ENCODE assay signal across 6 cellular contexts in genomic region chr20:63941282-63942060, GRCh38. TPM values are rescaled to one million over a fixed set of nuclear protein-coding genes. Genes with fewer than 3 reads are reported as not detected.
A peak's percentile ranks its signal among the peaks of the same experiment; 100 is the strongest.
DNase-seq lines count a peak whose midpoint lies in the region; FAIRE-seq and TF ChIP-seq lines count a peak whose summit lies in the region.

No MANE protein-coding gene starts in this region.

- peaks cover 51% of the 10 kb centered on the region for H3K36me3 Mint-ChIP-seq in activated T-cell treated with anti-CD3 and anti-CD28 coated beads, Interleukin-2, amount 50 U/mL, for 24 hours (ENCODE audit: low read depth)
- peaks cover 7% of the 10 kb centered on the region; the same call in 1 of the 2 replicates for H3K36me3 Mint-ChIP-seq in HFFc6 (ENCODE audit: low read depth)

- H3K9ac ChIP-seq in HUES6 (ENCODE audit: low read length) (peak overlapping the region; percentile 36), kidney (ENCODE audit: low read length in 2 of 2) (no peak overlapping the region)

- peaks cover 35% of the 10 kb centered on the region for H3K36me3 ChIP-seq in HUES6 (ENCODE audit: control insufficient read depth, insufficient read depth, low read length)
- H3K36me3 ChIP-seq in kidney (ENCODE audit: control insufficient read depth in 1 of 2, insufficient read depth in 2 of 2, low read length in 2 of 2) = peaks cover 7 to 28% of the 10 kb centered on the region in 2 donors

- H3K27ac ChIP-seq in HUES6 (ENCODE audit: low read depth, low read length) (peak overlapping the region; percentile 43; the same call in 1 of the 2 replicates), kidney (ENCODE audit: low read depth in 2 of 2, low read length in 2 of 2) (peak overlapping the region in 1 of 2 donors; percentile 9)

- TF ChIP-seq CTCF in kidney (IDR thresholded peaks at IDR 0.05; ENCODE audit: borderline replicate concordance, extremely low read depth, insufficient read depth) (no peak), HFFc6 (IDR thresholded peaks at IDR 0.05) (no peak)

- no peaks in the 10 kb centered on the region for H3K27me3 ChIP-seq in HUES6 (ENCODE audit: control insufficient read depth, insufficient read depth, low read length)

- DNase-seq in activated T-cell treated with anti-CD3 and anti-CD28 coated beads, Interleukin-2, amount 50 U/mL, for 24 hours = peak; percentile 64
- DNase-seq in kidney (peak; percentile 92), NCI-H748 (lab: John Stamatoyannopoulos, UW; ENCODE audit: unreplicated experiment) (no peak), cortex of kidney (lab: John Stamatoyannopoulos, UW) (no peak), HFFc6 (no peak)

- H3K4me3 ChIP-seq in HUES6 (ENCODE audit: low read depth, low read length) (peak overlapping the region; percentile 58), kidney (ENCODE audit: low read length in 2 of 2) (no peak overlapping the region)

- H3K4me1 ChIP-seq in HUES6 (ENCODE audit: control insufficient read depth, insufficient read depth, low read length) (peaks cover 20% of the 10 kb centered on the region), kidney (ENCODE audit: control insufficient read depth in 1 of 2, insufficient read depth in 1 of 2, low read depth in 1 of 2, low read length in 2 of 2) (no peaks in the 10 kb centered on the region)

- no peaks in the 10 kb centered on the region for H3K9me3 ChIP-seq in HUES6 (ENCODE audit: control insufficient read depth, insufficient read depth, low read depth, low read length)
- no peaks in the 10 kb centered on the region for H3K9me3 ChIP-seq in kidney (ENCODE audit: control insufficient read depth in 1 of 2, low read length in 2 of 2)

- H3K27me3 Mint-ChIP-seq in activated T-cell treated with anti-CD3 and anti-CD28 coated beads, Interleukin-2, amount 50 U/mL, for 24 hours = no peaks in the 10 kb centered on the region
- H3K27me3 Mint-ChIP-seq in HFFc6 (ENCODE audit: insufficient read depth) = peaks cover 4% of the 10 kb centered on the region

- FAIRE-seq in kidney (lab: Jason Lieb, UNC) = no peak

- peak overlapping the region; percentile 71 for H3K27ac Mint-ChIP-seq in activated T-cell treated with anti-CD3 and anti-CD28 coated beads, Interleukin-2, amount 50 U/mL, for 24 hours
- H3K27ac Mint-ChIP-seq in HFFc6 = no peak overlapping the region

- H3K9me3 Mint-ChIP-seq in activated T-cell treated with anti-CD3 and anti-CD28 coated beads, Interleukin-2, amount 50 U/mL, for 24 hours = no peaks in the 10 kb centered on the region
- H3K9me3 Mint-ChIP-seq in HFFc6 = no peaks in the 10 kb centered on the region

- intact Hi-C loops in kidney (cut with DNase I) = no loop called here

- no peak overlapping the region for H3K4me3 Mint-ChIP-seq in activated T-cell treated with anti-CD3 and anti-CD28 coated beads, Interleukin-2, amount 50 U/mL, for 24 hours
- no peak overlapping the region for H3K4me3 Mint-ChIP-seq in HFFc6

- H3K4me1 Mint-ChIP-seq in activated T-cell treated with anti-CD3 and anti-CD28 coated beads, Interleukin-2, amount 50 U/mL, for 24 hours (ENCODE audit: low read depth) = peaks cover 15% of the 10 kb centered on the region
- no peaks in the 10 kb centered on the region for H3K4me1 Mint-ChIP-seq in HFFc6 (ENCODE audit: low read depth)

RNA-seq across cellular contexts. Expression of gene UCKL1, which starts 14.7 kb away (rescaled TPM):
- total RNA-seq in kidney = 39.8 TPM
- 39.3 TPM for polyA plus RNA-seq in kidney (ENCODE audit: insufficient read depth, low read depth, low replicate concordance)
- 10 to 100 TPM; 17.2 to 21.7 (median 19.4) TPM for total RNA-seq in HFFc6 (2021; fragmentation: NEBNext Ultra II Directional; extraction: Animal tissue kit (Norgen Biotek cat#: 25700))

RNA-seq across cellular contexts. Expression of gene ZNF512B, which starts 28.3 kb away (rescaled TPM):
- total RNA-seq in kidney = 19.2 TPM
- polyA plus RNA-seq in kidney (ENCODE audit: insufficient read depth, low read depth, low replicate concordance) = 8.6 TPM
- 10 to 100 TPM; 20.7 to 26.1 (median 21.4) TPM for total RNA-seq in HFFc6 (2021; fragmentation: NEBNext Ultra II Directional; extraction: Animal tissue kit (Norgen Biotek cat#: 25700))

RNA-seq across cellular contexts. Expression of gene SAMD10, which starts 38.0 kb away (rescaled TPM):
- total RNA-seq in kidney = 7.9 TPM
- 8.5 TPM for polyA plus RNA-seq in kidney (ENCODE audit: insufficient read depth, low read depth, low replicate concordance)
- 1 to 10 TPM; 1.3 to 3.0 (median 2.1) TPM for total RNA-seq in HFFc6 (2021; fragmentation: NEBNext Ultra II Directional; extraction: Animal tissue kit (Norgen Biotek cat#: 25700))

RNA-seq across cellular contexts. Expression of gene PRPF6, which starts 39.5 kb away (rescaled TPM):
- 73.3 TPM for total RNA-seq in kidney
- polyA plus RNA-seq in kidney (ENCODE audit: insufficient read depth, low read depth, low replicate concordance) = 51.3 TPM
- 10 to 100 TPM; 70.7 to 73.2 (median 72.9) TPM for total RNA-seq in HFFc6 (2021; fragmentation: NEBNext Ultra II Directional; extraction: Animal tissue kit (Norgen Biotek cat#: 25700))

RNA-seq across cellular contexts. Expression of gene DNAJC5, which starts 46.5 kb away (rescaled TPM):
- total RNA-seq in kidney = 52.3 TPM
- polyA plus RNA-seq in kidney (ENCODE audit: insufficient read depth, low read depth, low replicate concordance) = 24.4 TPM
- 10 to 100 TPM; 52.0 to 65.8 (median 56.2) TPM for total RNA-seq in HFFc6 (2021; fragmentation: NEBNext Ultra II Directional; extraction: Animal tissue kit (Norgen Biotek cat#: 25700))

Comparison
In these comparisons a context has a peak if more than half of its experiments do, and no peak if none do; other contexts are left out.
1. DNase-seq: peak in activated T-cell treated with anti-CD3 and anti-CD28 coated beads, Interleukin-2, amount 50 U/mL, for 24 hours (single experiment) and kidney (single experiment); none in NCI-H748 (single experiment), cortex of kidney (single experiment) and HFFc6 (single experiment).